Comparison of ENCODE assay signal across 17 cellular contexts in the genomic region with DNA sequence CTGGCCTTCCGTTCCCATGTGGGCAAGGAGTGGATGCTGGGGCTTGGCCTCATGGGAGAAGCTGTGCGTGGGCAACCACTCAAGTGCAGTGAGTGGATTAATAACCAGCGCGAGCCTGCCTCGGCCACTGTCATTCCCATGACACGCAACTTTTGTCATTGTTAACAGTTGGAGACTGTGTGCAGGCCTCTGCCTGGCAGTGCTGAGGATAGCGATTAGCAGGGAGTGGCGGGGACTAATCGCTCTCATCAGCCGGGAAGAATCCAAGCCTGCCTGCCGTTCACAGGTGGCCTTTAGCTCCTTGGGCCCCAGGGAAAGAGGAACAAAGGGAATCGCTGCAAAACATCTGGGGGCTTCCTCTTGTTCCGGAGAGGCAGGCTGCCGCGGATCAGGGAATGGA. TPM values are rescaled to one million over a fixed set of nuclear protein-coding genes. Genes with fewer than 3 reads are reported as not detected.
DNase-seq lines count a peak whose midpoint lies in the region; ATAC-seq, FAIRE-seq and TF ChIP-seq lines count a peak whose summit lies in the region.
"Had no signal": no experiment of that assay in that cellular context is flagged by ENCODE, and none has a peak within 500 bp of the region (broad histone marks: within the 10 kb centered on the region; RNA-seq: fewer than 3 reads in every experiment).

No MANE protein-coding gene starts in this region.

- H3K4me3 Mint-ChIP-seq in H9 (no peak overlapping the region), WTC11 (no peak overlapping the region)
- H3K4me3 Mint-ChIP-seq: activated CD4-positive, alpha-beta memory T cell treated with anti-CD3 and anti-CD28 coated beads, Interleukin-2, amount 10 ng/mL, durations not matched to agents 7 days and 5 days; activated naive CD4-positive, alpha-beta T cell treated with anti-CD3 and anti-CD28 coated beads, Interleukin-2, amount 50 U/mL, for 24 hours; activated T-cell treated with anti-CD3 and anti-CD28 coated beads, Interleukin-2, amount 50 U/mL, for 4 hours had no signal

- POLR2A ChIA-PET in WTC11 (lab: Charles Lee) = no interaction called here

- H3K27ac Mint-ChIP-seq in H9 (peak overlapping the region; percentile 49 to 85 (median 66); a peak in 5 of 7 replicates), WTC11 (peak overlapping the region; percentile 57; the same call in 1 of the 2 replicates)
- H3K27ac Mint-ChIP-seq: activated CD4-positive, alpha-beta memory T cell treated with anti-CD3 and anti-CD28 coated beads, Interleukin-2, amount 10 ng/mL, durations not matched to agents 7 days and 5 days; activated naive CD4-positive, alpha-beta T cell treated with anti-CD3 and anti-CD28 coated beads, Interleukin-2, amount 50 U/mL, for 24 hours had no signal

- no peak overlapping the region for H3K23ac ChIP-seq in H9 (ENCODE audit: insufficient read length, low read depth, low read length)

- H2BK120ac ChIP-seq in H9 (ENCODE audit: low read depth, low read length, poor library complexity, severe bottlenecking) = no peak overlapping the region

- no peak overlapping the region for H3K27ac ChIP-seq in H9 (ENCODE audit: insufficient read length, low read depth, low read length)
- H3K27ac ChIP-seq in right cardiac atrium (ENCODE audit: low read length) = peak overlapping the region; percentile 14
- peak overlapping the region; percentile 27 for H3K27ac ChIP-seq in psoas muscle
- H3K27ac ChIP-seq: colonic mucosa, pancreas, thoracic aorta had no signal

- ATAC-seq in WTC11 (peak; percentile 38; the same call in 1 of the 2 replicates), right cardiac atrium (no peak), psoas muscle (no peak), GM19351 (IDR thresholded peaks at IDR 0.05; ENCODE audit: unreplicated experiment) (no peak), GM19023 (IDR thresholded peaks at IDR 0.05; ENCODE audit: unreplicated experiment) (no peak)
- ATAC-seq: activated T-cell treated with anti-CD3 and anti-CD28 coated beads, Interleukin-2, amount 50 U/mL, for 4 hours; pancreas had no signal

- no peak overlapping the region for H2BK5ac ChIP-seq in H9 (ENCODE audit: insufficient read length, low read length)

- no peak overlapping the region for H4K91ac ChIP-seq in H9 (ENCODE audit: insufficient read length, low read depth, low read length)

- no peak overlapping the region for H3K14ac ChIP-seq in H9 (ENCODE audit: insufficient read depth, low read length)

- intact Hi-C loops in right cardiac atrium (cut with DNase I) = no loop called here
- intact Hi-C loops in psoas muscle (cut with DNase I) = no loop called here

- H3K18ac ChIP-seq in H9 (ENCODE audit: insufficient read length, low read depth, low read length) = no peak overlapping the region

- H3K4me3 ChIP-seq in right cardiac atrium (ENCODE audit: low read length) (no peak overlapping the region), psoas muscle (no peak overlapping the region)
- H3K4me3 ChIP-seq: colonic mucosa, pancreas, thoracic aorta had no signal

- no peak for FAIRE-seq in GM12892 (lab: Jason Lieb, UNC)
- FAIRE-seq: pancreas had no signal

- no peaks in the 10 kb centered on the region for H4K20me1 ChIP-seq in H9 (ENCODE audit: control insufficient read depth, insufficient read depth, insufficient read length)

- no peak overlapping the region for H3K9ac ChIP-seq in H9 (ENCODE audit: extremely low read depth, insufficient read length, low read length)

- TF ChIP-seq CTCF in H9 (conservative IDR thresholded peaks at IDR 0.05) (no peak), WTC11 (IDR thresholded peaks at IDR 0.05) (no peak), psoas muscle (IDR thresholded peaks at IDR 0.05) (no peak)

- no peaks in the 10 kb centered on the region for H3K36me3 ChIP-seq in psoas muscle (ENCODE audit: insufficient read depth in 1 of 2, low read depth in 1 of 2)
- H3K36me3 ChIP-seq: colonic mucosa, pancreas, thoracic aorta had no signal

- H2AFZ ChIP-seq in H9 (ENCODE audit: low read length) = no peak overlapping the region

- no CpG with 5 or more reads among the region's 15 CpGs for WGBS in H9 (ENCODE audit: extremely low coverage, insufficient read length, low lambda C conversion rate)
- WGBS in right cardiac atrium = 76% methylated on average over 15 of the region's 15 CpGs
- WGBS in psoas muscle, 3 donors = 75 to 85% (median 77%) methylated on average over 14 to 15 of the region's 15 CpGs

- CTCF ChIA-PET in WTC11 (lab: Charles Lee) = interaction anchor here (0.8 to 1.6 kb wide), 3 partner anchors 13 to 19 kb away, joined by 3 to 12 read pairs (median 4); no protein-coding TSS in a partner anchor

- H3K4me1 Mint-ChIP-seq in H9 = peaks cover 20% of the 10 kb centered on the region in 2 experiments
- 0 out of 2 replicates have a peak, but pooled peaks cover 4% of the 10 kb centered on the region for H3K4me1 Mint-ChIP-seq in WTC11
- H3K4me1 Mint-ChIP-seq: activated CD4-positive, alpha-beta memory T cell treated with anti-CD3 and anti-CD28 coated beads, Interleukin-2, amount 10 ng/mL, durations not matched to agents 7 days and 5 days; activated naive CD4-positive, alpha-beta T cell treated with anti-CD3 and anti-CD28 coated beads, Interleukin-2, amount 50 U/mL, for 24 hours had no signal

- H2BK12ac ChIP-seq in H9 (ENCODE audit: insufficient read length, low read depth, low read length) = no peak overlapping the region

- no peak overlapping the region for H4K5ac ChIP-seq in H9 (ENCODE audit: insufficient read length, low read depth, low read length)

- H3K27me3 ChIP-seq in H9 (ENCODE audit: insufficient read depth, low read length) (no peaks in the 10 kb centered on the region), right cardiac atrium (ENCODE audit: control insufficient read depth, insufficient read depth) (no peaks in the 10 kb centered on the region), psoas muscle (ENCODE audit: insufficient read depth in 3 of 3, low read length in 2 of 3) (no peaks in the 10 kb centered on the region)
- H3K27me3 ChIP-seq: colonic mucosa, pancreas had no signal

- no peak overlapping the region for H2AK5ac ChIP-seq in H9 (ENCODE audit: insufficient read length, low read length)

- H3K9me3 Mint-ChIP-seq in H9 = no peaks in the 10 kb centered on the region
- no peaks in the 10 kb centered on the region for H3K9me3 Mint-ChIP-seq in WTC11
- H3K9me3 Mint-ChIP-seq: activated CD4-positive, alpha-beta memory T cell treated with anti-CD3 and anti-CD28 coated beads, Interleukin-2, amount 10 ng/mL, durations not matched to agents 7 days and 5 days; activated naive CD4-positive, alpha-beta T cell treated with anti-CD3 and anti-CD28 coated beads, Interleukin-2, amount 50 U/mL, for 24 hours; activated T-cell treated with anti-CD3 and anti-CD28 coated beads, Interleukin-2, amount 50 U/mL, for 4 hours had no signal

- H3T11ph ChIP-seq in H9 (ENCODE audit: low read length) = no peak overlapping the region

- H3K27me3 Mint-ChIP-seq in H9 (ENCODE audit: low read depth) (no peaks in the 10 kb centered on the region; the same call in 1 of the 2 replicates), WTC11 (ENCODE audit: low read depth) (no peaks in the 10 kb centered on the region)
- H3K27me3 Mint-ChIP-seq: activated CD4-positive, alpha-beta memory T cell treated with anti-CD3 and anti-CD28 coated beads, Interleukin-2, amount 10 ng/mL, durations not matched to agents 7 days and 5 days; activated naive CD4-positive, alpha-beta T cell treated with anti-CD3 and anti-CD28 coated beads, Interleukin-2, amount 50 U/mL, for 24 hours had no signal

- no peaks in the 10 kb centered on the region; a peak in 3 of 7 replicates for H3K36me3 Mint-ChIP-seq in H9 (ENCODE audit: insufficient read depth in 1 of 3, low read depth in 3 of 3)
- no peaks in the 10 kb centered on the region for H3K36me3 Mint-ChIP-seq in WTC11
- H3K36me3 Mint-ChIP-seq: activated naive CD4-positive, alpha-beta T cell treated with anti-CD3 and anti-CD28 coated beads, Interleukin-2, amount 50 U/mL, for 24 hours had no signal

- H3K79me1 ChIP-seq in H9 (ENCODE audit: insufficient read depth, low read depth, low read length, poor library complexity, severe bottlenecking) = no peaks in the 10 kb centered on the region

- DNase-seq in H9 (no peak), WTC11 (ENCODE audit: low spot score) (no peak), right cardiac atrium (no peak), psoas muscle (no peak), GM12892 (ENCODE audit: insufficient read length) (no peak)
- DNase-seq: activated CD4-positive, alpha-beta memory T cell treated with anti-CD3 and anti-CD28 coated beads, Interleukin-2, amount 10 ng/mL, durations not matched to agents 7 days and 5 days; activated T-cell treated with anti-CD3 and anti-CD28 coated beads, Interleukin-2, amount 50 U/mL, for 4 hours; Calu3; colonic mucosa; foreskin fibroblast; NCI-H1092 treated with DMSO at 0.1 percent for 48 hours; pancreas; SHP77 had no signal

- no peaks in the 10 kb centered on the region for H3K23me2 ChIP-seq in H9 (ENCODE audit: insufficient read length, low read depth, low read length, poor library complexity, severe bottlenecking)

- H2BK20ac ChIP-seq in H9 (ENCODE audit: low read depth, low read length, poor library complexity, severe bottlenecking) = no peak overlapping the region

- H3K79me2 ChIP-seq in H9 (ENCODE audit: insufficient read depth, low read length) = no peaks in the 10 kb centered on the region

- H2BK15ac ChIP-seq in H9 (ENCODE audit: low read depth, low read length) = no peak overlapping the region

- H3K4me1 ChIP-seq in H9 (ENCODE audit: insufficient read depth, low read length) = no peaks in the 10 kb centered on the region
- H3K4me1 ChIP-seq in right cardiac atrium (ENCODE audit: control insufficient read depth, insufficient read depth, low read length) = peaks cover 11% of the 10 kb centered on the region
- H3K4me1 ChIP-seq in psoas muscle = peaks cover 60% of the 10 kb centered on the region
- H3K4me1 ChIP-seq: colonic mucosa, pancreas had no signal

- no peak overlapping the region for H3K56ac ChIP-seq in H9 (ENCODE audit: insufficient read length, low read depth, low read length)

- TF ChIP-seq POLR2A in GM12892 (IDR thresholded peaks at IDR 0.05; ENCODE audit: low read depth, low read length) = no peak

- no peak overlapping the region for H3K4ac ChIP-seq in H9 (ENCODE audit: low read depth, low read length)

- H3K4me2 ChIP-seq in H9 (ENCODE audit: insufficient read depth, insufficient read length, low read length) = no peak overlapping the region

- H3K9me3 ChIP-seq in H9 (ENCODE audit: control insufficient read depth, low read depth, low read length) = no peaks in the 10 kb centered on the region
- no peaks in the 10 kb centered on the region for H3K9me3 ChIP-seq in right cardiac atrium (ENCODE audit: control insufficient read depth, low read length)
- no peaks in the 10 kb centered on the region for H3K9me3 ChIP-seq in psoas muscle
- H3K9me3 ChIP-seq: colonic mucosa, pancreas, thoracic aorta had no signal

- H4K8ac ChIP-seq in H9 (replicated peaks; ENCODE audit: insufficient read length, low read depth, low read length) = no peak overlapping the region

TF ChIP-seq in WTC11, 78 proteins besides CTCF, POLR2A, EP300 and RAD21 (continues in another document):
- no peak for TF ChIP-seq TEAD1 (CRISPR knock-in tag; IDR thresholded peaks at IDR 0.05)
- TF ChIP-seq SMAD3 (CRISPR knock-in tag; IDR thresholded peaks at IDR 0.05; ENCODE audit: borderline replicate concordance) = no peak

RNA-seq across cellular contexts. Expression of a gene that starts 53.7 kb away (rescaled TPM):
- total RNA-seq in H9 (2021) (14.4 and 15.8 TPM in 2 replicates), WTC11 (2021) (18.9 to 28.5 TPM (median 20.4 TPM) in 3 replicates), right cardiac atrium (10 to 100 TPM; 41.0 to 78.2 (median 49.8) TPM), psoas muscle (10 to 100 TPM; 25.4 to 40.5 (median 29.7) TPM)
- polyA plus RNA-seq in right cardiac atrium (42.3 TPM), psoas muscle (10 to 100 TPM; 11.3 to 26.9 (median 11.9) TPM)
- polyA plus RNA-seq in GM12892 (2012; ENCODE audit: missing spikeins) = 4.1 TPM
